ENCODE assay signal across 8 cellular contexts in the genomic region with DNA sequence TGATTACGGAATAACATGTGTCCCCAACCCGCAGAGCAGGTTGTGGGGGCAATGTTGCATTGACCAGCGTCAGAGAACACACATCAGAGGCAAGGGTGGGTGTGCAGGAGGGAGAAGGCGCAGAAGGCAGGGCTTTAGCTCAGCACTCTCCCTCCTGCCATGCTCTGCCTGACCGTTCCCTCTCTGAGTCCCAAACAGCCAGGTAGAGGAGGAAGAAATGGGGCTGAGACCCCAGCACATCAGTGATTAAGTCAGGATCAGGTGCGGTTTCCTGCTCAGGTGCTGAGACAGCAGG. TPM values are rescaled to one million over a fixed set of nuclear protein-coding genes. Genes with fewer than 3 reads are reported as not detected.
A peak's percentile ranks its signal among the peaks of the same experiment; 100 is the strongest.
DNase-seq lines count a peak whose midpoint lies in the region; ATAC-seq and TF ChIP-seq lines count a peak whose summit lies in the region.

No MANE protein-coding gene starts in this region.

- H3K4me1 Mint-ChIP-seq in activated naive CD8-positive, alpha-beta T cell (ENCODE audit: low read depth) = peaks cover 8% of the 10 kb centered on the region
- H3K4me1 Mint-ChIP-seq in immature natural killer cell = peaks cover 5 to 13% of the 10 kb centered on the region in 2 donors
- H3K4me1 Mint-ChIP-seq in stimulated activated naive CD8-positive, alpha-beta T cell treated with anti-CD3 and anti-CD28 coated beads, Interleukin-15, amount 100 ng/mL, for 72 hours = peaks cover 24% of the 10 kb centered on the region

- no peak for ATAC-seq in stimulated activated naive CD8-positive, alpha-beta T cell treated with anti-CD3 and anti-CD28 coated beads, Interleukin-15, amount 100 ng/mL, for 72 hours

- peak overlapping the region; percentile 63 for H3K4me3 Mint-ChIP-seq in activated naive CD8-positive, alpha-beta T cell
- peak overlapping the region in 3 of 5 donors; percentile 23 to 55 (median 38) for H3K4me3 Mint-ChIP-seq in immature natural killer cell
- peak overlapping the region; percentile 69 to 81 for H3K4me3 Mint-ChIP-seq in stimulated activated naive CD8-positive, alpha-beta T cell treated with anti-CD3 and anti-CD28 coated beads, Interleukin-15, amount 100 ng/mL, for 72 hours

- TF ChIP-seq POLR2A in lower leg skin (IDR thresholded peaks at IDR 0.05) = no peak

- no peak overlapping the region for H3K27ac Mint-ChIP-seq in activated naive CD8-positive, alpha-beta T cell
- no peak overlapping the region for H3K27ac Mint-ChIP-seq in immature natural killer cell
- H3K27ac Mint-ChIP-seq in stimulated activated naive CD8-positive, alpha-beta T cell treated with anti-CD3 and anti-CD28 coated beads, Interleukin-15, amount 100 ng/mL, for 72 hours = peak overlapping the region in 1 of 2 donors; percentile 5

- H3K4me3 ChIP-seq in lower leg skin (ENCODE audit: low read depth, poor library complexity, severe bottlenecking) = no peak overlapping the region

- intact Hi-C loops in lower leg skin (cut with DNase I; ENCODE audit: low total_unique reads) = loop anchor here (5.0 to 10.0 kb wide), 2 partner anchors 60 to 417 kb away; no protein-coding TSS in a partner anchor

- 16 to 26% methylated on average over 5 to 6 of the region's 6 CpGs for WGBS in lower leg skin, 2 donors

- DNase-seq in NCI-H526 treated with DMSO at 0.1 percent for 48 hours (lab: John Stamatoyannopoulos, UW) (peak; percentile 28), NCI-H526 (lab: John Stamatoyannopoulos, UW) (no peak), immature natural killer cell (no peak), 8988T (no peak), lower leg skin (ENCODE audit: low spot score in 2 of 2) (no peak), mucosa of gallbladder (ENCODE audit: low spot score) (no peak)
- DNase-seq in stimulated activated naive CD8-positive, alpha-beta T cell treated with anti-CD3 and anti-CD28 coated beads, Interleukin-15, amount 100 ng/mL, for 72 hours = no peak

- no peak for TF ChIP-seq CTCF in lower leg skin (IDR thresholded peaks at IDR 0.05)

- H3K27me3 Mint-ChIP-seq in activated naive CD8-positive, alpha-beta T cell = peaks cover 1% of the 10 kb centered on the region
- peaks cover 6 to 16% (median 6%) of the 10 kb centered on the region in 3 donors for H3K27me3 Mint-ChIP-seq in immature natural killer cell (ENCODE audit: low read depth in 3 of 3)
- H3K27me3 Mint-ChIP-seq in stimulated activated naive CD8-positive, alpha-beta T cell treated with anti-CD3 and anti-CD28 coated beads, Interleukin-15, amount 100 ng/mL, for 72 hours = peaks cover 29% of the 10 kb centered on the region

- no peaks in the 10 kb centered on the region for H3K9me3 Mint-ChIP-seq in activated naive CD8-positive, alpha-beta T cell (ENCODE audit: low read depth)
- no peaks in the 10 kb centered on the region for H3K9me3 Mint-ChIP-seq in immature natural killer cell
- H3K9me3 Mint-ChIP-seq in stimulated activated naive CD8-positive, alpha-beta T cell treated with anti-CD3 and anti-CD28 coated beads, Interleukin-15, amount 100 ng/mL, for 72 hours = no peaks in the 10 kb centered on the region

- no peaks in the 10 kb centered on the region for H3K36me3 Mint-ChIP-seq in activated naive CD8-positive, alpha-beta T cell
- H3K36me3 Mint-ChIP-seq in immature natural killer cell = peaks cover 0 to 9% (median 3%) of the 10 kb centered on the region in 3 donors

RNA-seq across cellular contexts. Expression of gene MYO7A, which starts 0.4 kb away (rescaled TPM):
- polyA plus RNA-seq in immature natural killer cell = under 1 TPM in 2 of 3 donors, not detected in 1; 0.21 to 0.45 TPM
- 1 to 10 TPM in 3 of 4 donors, under 1 TPM in 1; 0.69 to 2.1 (median 1.4) TPM for total RNA-seq in lower leg skin
- total RNA-seq in mucosa of gallbladder = 21.0 TPM

RNA-seq across cellular contexts. Expression of gene OMP, which starts 25.0 kb away (rescaled TPM):
- polyA plus RNA-seq in immature natural killer cell = not detected
- total RNA-seq in lower leg skin = not detected
- 10.4 TPM for total RNA-seq in mucosa of gallbladder

Comparison
In these comparisons a context has a peak if more than half of its experiments do, and no peak if none do; other contexts are left out.
1. RNA of gene OMP, which starts 25.0 kb away (total RNA-seq): 10.4 TPM in mucosa of gallbladder (single experiment); not detected in lower leg skin; every median in the first group is over 10 times any median in the second.
2. Peak in every context shown above with its lines, with median percentiles within 50 percentile points of each other: H3K4me3 Mint-ChIP-seq.